Comparison of ENCODE assay signal across 21 cellular contexts in genomic region chr4:122252584-122252983, GRCh38.
A peak's percentile ranks its signal among the peaks of the same experiment; 100 is the strongest.
DNase-seq lines count a peak whose midpoint lies in the region; ATAC-seq and TF ChIP-seq lines count a peak whose summit lies in the region.
"Had no signal": no experiment of that assay in that cellular context is flagged by ENCODE, and none has a peak within 500 bp of the region (broad histone marks: within the 10 kb centered on the region; RNA-seq: fewer than 3 reads in every experiment).

No MANE protein-coding gene starts in this region.

- no peak overlapping the region for H3K23ac ChIP-seq in neuronal stem cell (ENCODE audit: low read depth, low read length, poor library complexity)

- H3K27me3 ChIP-seq in neuronal stem cell (ENCODE audit: control insufficient read depth in 3 of 3, insufficient read depth in 3 of 3, low read depth in 1 of 3, low read length in 3 of 3): no peaks in the 10 kb centered on the region

- no peak overlapping the region for H2BK15ac ChIP-seq in neuronal stem cell (ENCODE audit: low read length)

- no peak overlapping the region for H3K4me3 ChIP-seq in neuronal stem cell (ENCODE audit: low read length in 2 of 2)
- H3K4me3 ChIP-seq: A549 had no signal

- H3K18ac ChIP-seq in neuronal stem cell (ENCODE audit: low read length): no peak overlapping the region

- H3K27ac Mint-ChIP-seq in activated naive CD4-positive, alpha-beta T cell treated with anti-CD3 and anti-CD28 coated beads, Interleukin-2, amount 50 U/mL, for 72 hours: peak overlapping the region; percentile 19 to 76
- no peak overlapping the region for H3K27ac Mint-ChIP-seq in chondrocyte (ENCODE audit: unreplicated experiment)
- H3K27ac Mint-ChIP-seq: CD4-positive, alpha-beta T cell; HFFc6; IgD-negative memory B cell had no signal

- peak overlapping the region; percentile 30 for H3K9ac ChIP-seq in neuronal stem cell (ENCODE audit: low read depth, low read length, poor library complexity)

- H3K14ac ChIP-seq in neuronal stem cell (ENCODE audit: low read length): no peak overlapping the region

- DNase-seq in activated naive CD4-positive, alpha-beta T cell treated with anti-CD3 and anti-CD28 coated beads, Interleukin-2, amount 50 U/mL, for 72 hours (ENCODE audit: low spot score in 2 of 2): no peak
- DNase-seq in activated naive CD4-positive, alpha-beta T cell treated with anti-CD3 and anti-CD28 coated beads, Interleukin-2, amount 50 U/mL, for 16 hours: no peak
- DNase-seq in chondrocyte (ENCODE audit: low spot score) (peak; percentile 81), neuronal stem cell (ENCODE audit: low spot score) (no peak), NCI-H146 treated with DMSO at 0.1 percent for 48 hours (lab: John Stamatoyannopoulos, UW; ENCODE audit: unreplicated experiment) (no peak), activated T-cell treated with anti-CD3 and anti-CD28 coated beads for 4 hours (no peak), MV-4-11 (lab: John Stamatoyannopoulos, UW) (no peak)
- DNase-seq: AML-193; Calu3; CD4-positive, alpha-beta T cell; DMS79 treated with DMSO at 0.1 percent for 48 hours; GF-D8; GOT3; H7; HFFc6 had no signal

- peaks cover 14 to 98% of the 10 kb centered on the region in 2 donors for H3K36me3 ChIP-seq in neuronal stem cell (replicated peaks in 1 of 2; ENCODE audit: control insufficient read depth in 2 of 2, insufficient read depth in 2 of 2, low read length in 2 of 2)

- H3K36me3 Mint-ChIP-seq in activated naive CD4-positive, alpha-beta T cell treated with anti-CD3 and anti-CD28 coated beads, Interleukin-2, amount 50 U/mL, for 72 hours: peaks cover 0 to 18% of the 10 kb centered on the region in 2 donors
- peaks cover 40% of the 10 kb centered on the region for H3K36me3 Mint-ChIP-seq in chondrocyte (ENCODE audit: low read depth)

- ATAC-seq in activated naive CD4-positive, alpha-beta T cell treated with anti-CD3 and anti-CD28 coated beads, Interleukin-2, amount 50 U/mL, for 72 hours: no peak
- ATAC-seq: A549, HCT116 had no signal

- H2BK120ac ChIP-seq in neuronal stem cell (ENCODE audit: low read depth, low read length): no peak overlapping the region

- no peaks in the 10 kb centered on the region for H3K27me3 Mint-ChIP-seq in chondrocyte (ENCODE audit: low read depth)
- H3K27me3 Mint-ChIP-seq: CD4-positive, alpha-beta T cell; IgD-negative memory B cell had no signal

- no peaks in the 10 kb centered on the region for H3K9me3 Mint-ChIP-seq in activated naive CD4-positive, alpha-beta T cell treated with anti-CD3 and anti-CD28 coated beads, Interleukin-2, amount 50 U/mL, for 72 hours
- no peaks in the 10 kb centered on the region for H3K9me3 Mint-ChIP-seq in chondrocyte (ENCODE audit: low read depth)
- H3K9me3 Mint-ChIP-seq: CD4-positive, alpha-beta T cell; HFFc6; IgD-negative memory B cell had no signal

- H2AK5ac ChIP-seq in neuronal stem cell (ENCODE audit: low read depth, low read length): no peak overlapping the region

- no peak overlapping the region for H3K4ac ChIP-seq in neuronal stem cell (ENCODE audit: low read length)

- H2BK12ac ChIP-seq in neuronal stem cell (ENCODE audit: low read length): no peak overlapping the region

- no CpG with 5 or more reads among the region's 4 CpGs for WGBS in neuronal stem cell (ENCODE audit: extremely low coverage in 2 of 2, insufficient read length in 2 of 2, insufficient replicate concordance in 1 of 2), 2 donors

- no peak overlapping the region for H2BK5ac ChIP-seq in neuronal stem cell (ENCODE audit: low read length)

- no peaks in the 10 kb centered on the region for H3K79me1 ChIP-seq in neuronal stem cell (ENCODE audit: low read depth, low read length)

- H3K4me3 Mint-ChIP-seq in chondrocyte (ENCODE audit: unreplicated experiment): no peak overlapping the region
- H3K4me3 Mint-ChIP-seq: CD4-positive, alpha-beta T cell; HFFc6; IgD-negative memory B cell had no signal

- H3K27ac ChIP-seq in neuronal stem cell (replicated peaks; ENCODE audit: low read length): no peak overlapping the region
- H3K27ac ChIP-seq: 22Rv1, A549, C4-2B, HL-60 had no signal

- no peak overlapping the region for H3K4me2 ChIP-seq in neuronal stem cell (ENCODE audit: insufficient read depth, low read length, poor library complexity, severe bottlenecking)
- H3K4me2 ChIP-seq: A549 had no signal

- H2AFZ ChIP-seq in neuronal stem cell (ENCODE audit: low read length): no peak overlapping the region

- no peaks in the 10 kb centered on the region for H3K9me3 ChIP-seq in neuronal stem cell (replicated peaks in 1 of 2; ENCODE audit: control insufficient read depth in 2 of 2, insufficient read depth in 1 of 2, low read depth in 1 of 2, low read length in 2 of 2)
- H3K9me3 ChIP-seq: A549 had no signal

- H3K4me1 ChIP-seq in neuronal stem cell (ENCODE audit: control insufficient read depth in 2 of 2, insufficient read depth in 1 of 2, low read depth in 1 of 2, low read length in 2 of 2): no peaks in the 10 kb centered on the region
- H3K4me1 ChIP-seq: A549 had no signal

- no peak overlapping the region for H4K8ac ChIP-seq in neuronal stem cell (ENCODE audit: low read depth, low read length)

- H4K91ac ChIP-seq in neuronal stem cell (ENCODE audit: low read depth, low read length, poor library complexity): no peak overlapping the region

- TF ChIP-seq CTCF in chondrocyte (IDR thresholded peaks at IDR 0.05): no peak

- H3K4me1 Mint-ChIP-seq in chondrocyte (ENCODE audit: low read depth): no peaks in the 10 kb centered on the region
- H3K4me1 Mint-ChIP-seq: IgD-negative memory B cell had no signal
